ENCODE assay signal across 19 cellular contexts in genomic region chr5:112918679-112919078, GRCh38. TPM values are rescaled to one million over a fixed set of nuclear protein-coding genes. Genes with fewer than 3 reads are reported as not detected.
A peak's percentile ranks its signal among the peaks of the same experiment; 100 is the strongest.
DNase-seq lines count a peak whose midpoint lies in the region; ATAC-seq and TF ChIP-seq lines count a peak whose summit lies in the region.
"Had no signal": no experiment of that assay in that cellular context is flagged by ENCODE, and none has a peak within 500 bp of the region (broad histone marks: within the 10 kb centered on the region; RNA-seq: fewer than 3 reads in every experiment).

No MANE protein-coding gene starts in this region.

- H3K79me2 ChIP-seq in H9 (ENCODE audit: insufficient read depth, low read length) = no peaks in the 10 kb centered on the region

- H2AK5ac ChIP-seq in IMR-90 (ENCODE audit: low read depth, low read length) (peak overlapping the region; percentile 8; the same call in 1 of the 2 replicates), H9 (ENCODE audit: insufficient read length, low read length) (no peak overlapping the region)

- no peak for ATAC-seq in activated CD8-positive, alpha-beta T cell treated with anti-CD3 and anti-CD28 coated beads, Interleukin-2, amount 10 ng/mL, durations not matched to agents 7 days and 5 days
- ATAC-seq in activated CD8-positive, alpha-beta T cell treated with anti-CD3 and anti-CD28 coated beads for 36 hours = no peak
- no peak; the same call in 1 of the 2 replicates for ATAC-seq in IMR-90 (ENCODE audit: low read depth)
- ATAC-seq: activated naive CD4-positive, alpha-beta T cell treated with anti-CD3 and anti-CD28 coated beads, Interleukin-2, amount 50 U/mL, for 72 hours; heart right ventricle; K562; left cardiac atrium had no signal

- H4K8ac ChIP-seq in IMR-90 (ENCODE audit: low read depth in 2 of 2, low read length in 2 of 2) = no peak overlapping the region
- no peak overlapping the region for H4K8ac ChIP-seq in H9 (replicated peaks; ENCODE audit: insufficient read length, low read depth, low read length)

- dilution Hi-C loops in IMR-90 (cut with HindIII; ENCODE audit: low sequenced_read_pairs, unreplicated experiment) = no loop called here

- no peak overlapping the region for H3K18ac ChIP-seq in IMR-90 (ENCODE audit: low read depth, low read length)
- no peak overlapping the region for H3K18ac ChIP-seq in H9 (ENCODE audit: insufficient read length, low read depth, low read length)

- in situ Hi-C loops in IMR-90 (cut with MboI; ENCODE audit: low sequenced_read_pairs) = no loop called here

- H3K4me2 ChIP-seq in IMR-90 (ENCODE audit: low read depth, low read length) = no peak overlapping the region; the same call in 1 of the 2 replicates
- H3K4me2 ChIP-seq in H9 (ENCODE audit: insufficient read depth, insufficient read length, low read length) = no peak overlapping the region

- no peak for TF ChIP-seq CTCF in activated CD8-positive, alpha-beta T cell treated with anti-CD3 and anti-CD28 coated beads for 36 hours (IDR thresholded peaks at IDR 0.05)
- TF ChIP-seq CTCF in IMR-90 (conservative IDR thresholded peaks at IDR 0.05; ENCODE audit: low read depth, low read length) (no peak), H9 (conservative IDR thresholded peaks at IDR 0.05) (no peak), ovary (IDR thresholded peaks at IDR 0.05) (no peak)

- intact Hi-C loops in activated CD8-positive, alpha-beta T cell treated with anti-CD3 and anti-CD28 coated beads for 36 hours (cut with micrococcal nuclease) = no loop called here
- intact Hi-C loops in IMR-90 (cut with micrococcal nuclease) = no loop called here
- intact Hi-C loops in ovary (cut with DNase I) = loop anchor here in 1 of 4 donors (10.0 kb wide), 1 partner anchor 56 kb away; the partner anchor contains the start of gene DCP2

- H3K9ac ChIP-seq in IMR-90 (ENCODE audit: low read depth, low read length) (no peak overlapping the region), H9 (ENCODE audit: extremely low read depth, insufficient read length, low read length) (no peak overlapping the region)

- H4K91ac ChIP-seq in IMR-90 (ENCODE audit: insufficient read depth, low read depth, low read length) (no peak overlapping the region), H9 (ENCODE audit: insufficient read length, low read depth, low read length) (no peak overlapping the region)

- H3K9me1 ChIP-seq in IMR-90 (ENCODE audit: insufficient read depth, low read length) = peaks cover 14% of the 10 kb centered on the region

- H3K4me3 Mint-ChIP-seq in activated CD8-positive, alpha-beta T cell treated with anti-CD3 and anti-CD28 coated beads, Interleukin-2, amount 10 ng/mL, durations not matched to agents 7 days and 5 days = no peak overlapping the region
- no peak overlapping the region for H3K4me3 Mint-ChIP-seq in activated CD8-positive, alpha-beta T cell treated with anti-CD3 and anti-CD28 coated beads for 36 hours
- no peak overlapping the region for H3K4me3 Mint-ChIP-seq in H9
- H3K4me3 Mint-ChIP-seq: activated B cell treated with CpG ODN at 0.5 μM for 24 hours had no signal

- CTCF ChIA-PET in activated CD8-positive, alpha-beta T cell treated with anti-CD3 and anti-CD28 coated beads, Interleukin-2, amount 10 ng/mL, durations not matched to agents 7 days and 5 days (lab: Charles Lee) = interaction anchor here (1.1 kb wide), 1 partner anchor 77 kb away, joined by 3 read pairs; no protein-coding TSS in a partner anchor
- CTCF ChIA-PET in activated CD8-positive, alpha-beta T cell treated with anti-CD3 and anti-CD28 coated beads for 36 hours (lab: Charles Lee) = interaction anchor here (1.3 kb wide), 1 partner anchor 50 kb away, joined by 4 read pairs; no protein-coding TSS in a partner anchor
- CTCF ChIA-PET in IMR-90 (lab: Yijun Ruan, JAX) = no interaction called here

- H2BK15ac ChIP-seq in IMR-90 (ENCODE audit: low read depth, low read length) = no peak overlapping the region
- no peak overlapping the region for H2BK15ac ChIP-seq in H9 (ENCODE audit: low read depth, low read length)

- H2AFZ ChIP-seq in IMR-90 (replicated peaks; ENCODE audit: low read length, poor library complexity) (no peak overlapping the region), H9 (ENCODE audit: low read length) (no peak overlapping the region)

- H2BK5ac ChIP-seq in IMR-90 (ENCODE audit: low read depth, low read length, poor library complexity, severe bottlenecking) (no peak overlapping the region), H9 (ENCODE audit: insufficient read length, low read length) (no peak overlapping the region)

- no peaks in the 10 kb centered on the region for H3K27me3 Mint-ChIP-seq in activated CD8-positive, alpha-beta T cell treated with anti-CD3 and anti-CD28 coated beads, Interleukin-2, amount 10 ng/mL, durations not matched to agents 7 days and 5 days (ENCODE audit: low read depth)
- no peaks in the 10 kb centered on the region for H3K27me3 Mint-ChIP-seq in activated CD8-positive, alpha-beta T cell treated with anti-CD3 and anti-CD28 coated beads for 36 hours
- peaks cover 12% of the 10 kb centered on the region for H3K27me3 Mint-ChIP-seq in H9 (ENCODE audit: low read depth)
- H3K27me3 Mint-ChIP-seq: activated B cell treated with CpG ODN at 0.5 μM for 24 hours had no signal

- H3K56ac ChIP-seq in IMR-90 (ENCODE audit: extremely low read depth, insufficient read depth, low read length) (no peak overlapping the region), H9 (ENCODE audit: insufficient read length, low read depth, low read length) (no peak overlapping the region)

- TF ChIP-seq EP300 in ovary (IDR thresholded peaks at IDR 0.05) = no peak

- no TSS peak for BruUV-seq in IMR-90 (replicated peaks; lab: Mats Ljungman, UMichigan)

- peaks cover 76% of the 10 kb centered on the region for H3K4me1 Mint-ChIP-seq in activated CD8-positive, alpha-beta T cell treated with anti-CD3 and anti-CD28 coated beads, Interleukin-2, amount 10 ng/mL, durations not matched to agents 7 days and 5 days (ENCODE audit: low read depth)
- H3K4me1 Mint-ChIP-seq in activated CD8-positive, alpha-beta T cell treated with anti-CD3 and anti-CD28 coated beads for 36 hours (ENCODE audit: low read depth) = peaks cover 76% of the 10 kb centered on the region
- peaks cover 12 to 18% of the 10 kb centered on the region in 2 experiments for H3K4me1 Mint-ChIP-seq in H9

- H3K27ac ChIP-seq in IMR-90 (ENCODE audit: insufficient read depth, low read length) (no peak overlapping the region), H9 (ENCODE audit: insufficient read length, low read depth, low read length) (no peak overlapping the region), ovary (no peak overlapping the region)
- H3K27ac ChIP-seq: epithelial cell of prostate had no signal

- H3K4ac ChIP-seq in IMR-90 (ENCODE audit: low read depth, low read length) (no peak overlapping the region), H9 (ENCODE audit: low read depth, low read length) (no peak overlapping the region)

- TF ChIP-seq RAD21 in IMR-90 (IDR thresholded peaks at IDR 0.05; ENCODE audit: low read length) = no peak

- no peak overlapping the region for H2BK12ac ChIP-seq in H9 (ENCODE audit: insufficient read length, low read depth, low read length)

- WGBS in IMR-90 (ENCODE audit: extremely low coverage in 2 of 2, insufficient read length in 1 of 2), 2 experiments = no CpG with 5 or more reads among the region's 1 CpG
- WGBS in H9 (ENCODE audit: extremely low coverage, insufficient read length, low lambda C conversion rate) = no CpG with 5 or more reads among the region's 1 CpG
- 65 to 75% (median 72%) methylated on average over 1 of the region's 1 CpG for WGBS in ovary, 3 donors

- H2BK20ac ChIP-seq in IMR-90 (ENCODE audit: low read depth, low read length) = no peak overlapping the region
- H2BK20ac ChIP-seq in H9 (ENCODE audit: low read depth, low read length, poor library complexity, severe bottlenecking) = no peak overlapping the region

- no peak overlapping the region for H4K5ac ChIP-seq in IMR-90 (ENCODE audit: low read depth, low read length)
- no peak overlapping the region for H4K5ac ChIP-seq in H9 (ENCODE audit: insufficient read length, low read depth, low read length)

- no peak overlapping the region for H3K4me3 ChIP-seq in IMR-90 (ENCODE audit: insufficient read depth, low read depth, low read length)
- H3K4me3 ChIP-seq in ovary = no peak overlapping the region
- H3K4me3 ChIP-seq: heart right ventricle, K562 had no signal

- H2AK9ac ChIP-seq in IMR-90 (replicated peaks; ENCODE audit: low read depth, low read length, poor library complexity) = no peak overlapping the region

- H3K14ac ChIP-seq in IMR-90 (replicated peaks; ENCODE audit: low read depth, low read length) (no peak overlapping the region), H9 (ENCODE audit: insufficient read depth, low read length) (no peak overlapping the region)

- H3K36me3 ChIP-seq in IMR-90 (ENCODE audit: control insufficient read depth, insufficient read depth, low read length) = peaks cover 19% of the 10 kb centered on the region
- H3K36me3 ChIP-seq in ovary = no peaks in the 10 kb centered on the region

- H3K27me3 ChIP-seq in IMR-90 (ENCODE audit: control insufficient read depth, insufficient read depth, low read length) (peaks cover 2% of the 10 kb centered on the region; the same call in 1 of the 2 replicates), H9 (ENCODE audit: insufficient read depth, low read length) (no peaks in the 10 kb centered on the region), ovary (no peaks in the 10 kb centered on the region)
- H3K27me3 ChIP-seq: heart right ventricle had no signal

- H4K20me1 ChIP-seq in IMR-90 (ENCODE audit: insufficient read depth, low read length) (peaks cover 55% of the 10 kb centered on the region), H9 (ENCODE audit: control insufficient read depth, insufficient read depth, insufficient read length) (no peaks in the 10 kb centered on the region)

- TF ChIP-seq POLR2A in IMR-90 (IDR thresholded peaks at IDR 0.05; ENCODE audit: low read depth, low read length) (no peak), ovary (IDR thresholded peaks at IDR 0.05) (no peak)

- H3K23ac ChIP-seq in IMR-90 (ENCODE audit: low read depth, low read length) (no peak overlapping the region), H9 (ENCODE audit: insufficient read length, low read depth, low read length) (no peak overlapping the region)

- peaks cover 25 to 62% of the 10 kb centered on the region in 2 experiments for H3K79me1 ChIP-seq in IMR-90 (ENCODE audit: low read depth in 1 of 2, low read length in 2 of 2)
- peaks cover 4% of the 10 kb centered on the region for H3K79me1 ChIP-seq in H9 (ENCODE audit: insufficient read depth, low read depth, low read length, poor library complexity, severe bottlenecking)

- no peaks in the 10 kb centered on the region for H3K9me3 ChIP-seq in IMR-90 (ENCODE audit: control insufficient read depth, insufficient read depth, low read length)
- H3K9me3 ChIP-seq in H9 (ENCODE audit: control insufficient read depth, low read depth, low read length) = no peaks in the 10 kb centered on the region
- H3K9me3 ChIP-seq in ovary = no peaks in the 10 kb centered on the region
- H3K9me3 ChIP-seq: heart right ventricle had no signal

- POLR2A ChIA-PET in activated CD8-positive, alpha-beta T cell treated with anti-CD3 and anti-CD28 coated beads, Interleukin-2, amount 10 ng/mL, durations not matched to agents 7 days and 5 days (lab: Charles Lee) = interaction anchor here (0.7 kb wide), 1 partner anchor 45 kb away, joined by 3 read pairs; no protein-coding TSS in a partner anchor
- POLR2A ChIA-PET in activated CD8-positive, alpha-beta T cell treated with anti-CD3 and anti-CD28 coated beads for 36 hours (lab: Charles Lee) = interaction anchor here (0.6 to 1.3 kb wide), 2 partner anchors 56 to 364 kb away, joined by 3 read pairs; no protein-coding TSS in a partner anchor
- POLR2A ChIA-PET in IMR-90 (lab: Charles Lee; ENCODE audit: unreplicated experiment) = no interaction called here

- peaks cover 9% of the 10 kb centered on the region for H3K4me1 ChIP-seq in IMR-90 (ENCODE audit: control insufficient read depth, insufficient read depth, low read length)
- no peaks in the 10 kb centered on the region for H3K4me1 ChIP-seq in H9 (ENCODE audit: insufficient read depth, low read length)
- H3K4me1 ChIP-seq in ovary (ENCODE audit: insufficient read depth) = peaks cover 5% of the 10 kb centered on the region

- no peak for DNase-seq in activated CD8-positive, alpha-beta T cell treated with anti-CD3 and anti-CD28 coated beads, Interleukin-2, amount 10 ng/mL, durations not matched to agents 7 days and 5 days
- DNase-seq in activated CD8-positive, alpha-beta T cell treated with anti-CD3 and anti-CD28 coated beads for 36 hours = no peak
- DNase-seq in IMR-90 (peak; percentile 68), fibroblast of gingiva (ENCODE audit: low read depth) (peak; percentile 41), renal cortical epithelial cell (ENCODE audit: low read depth) (peak; percentile 77), H9 (no peak), NCI-H187 (lab: John Stamatoyannopoulos, UW) (no peak), ovary (no peak)
- DNase-seq: activated B cell treated with CpG ODN at 0.5 μM for 24 hours; activated CD8-positive, alpha-beta memory T cell treated with anti-CD3 and anti-CD28 coated beads, Interleukin-2, amount 50 U/mL, for 48 hours; DMS 273 treated with DMSO at 0.1 percent for 48 hours; heart right ventricle; left cardiac atrium; NCI-H1417 treated with DMSO at 0.1 percent for 48 hours; NCI-H446 treated with DMSO at 0.1 percent for 48 hours; stimulated activated CD4-positive, alpha-beta T cell treated with anti-CD3 and anti-CD28 coated beads, Interleukin-2, amount 100 ng/mL, for 48 hours had no signal

- H3T11ph ChIP-seq in H9 (ENCODE audit: low read length) = no peak overlapping the region

- peak overlapping the region; percentile 21 for H3K27ac Mint-ChIP-seq in activated CD8-positive, alpha-beta T cell treated with anti-CD3 and anti-CD28 coated beads, Interleukin-2, amount 10 ng/mL, durations not matched to agents 7 days and 5 days
- H3K27ac Mint-ChIP-seq in activated CD8-positive, alpha-beta T cell treated with anti-CD3 and anti-CD28 coated beads for 36 hours = no peak overlapping the region
- H3K27ac Mint-ChIP-seq in H9 = no peak overlapping the region; a peak in 2 of 7 replicates
- H3K27ac Mint-ChIP-seq: activated B cell treated with CpG ODN at 0.5 μM for 24 hours had no signal

- peaks cover 5% of the 10 kb centered on the region for H3K23me2 ChIP-seq in H9 (ENCODE audit: insufficient read length, low read depth, low read length, poor library complexity, severe bottlenecking)

- no peaks in the 10 kb centered on the region for H3K9me3 Mint-ChIP-seq in activated CD8-positive, alpha-beta T cell treated with anti-CD3 and anti-CD28 coated beads, Interleukin-2, amount 10 ng/mL, durations not matched to agents 7 days and 5 days (ENCODE audit: insufficient read depth)
- H3K9me3 Mint-ChIP-seq in activated CD8-positive, alpha-beta T cell treated with anti-CD3 and anti-CD28 coated beads for 36 hours = no peaks in the 10 kb centered on the region
- no peaks in the 10 kb centered on the region; a peak in 1 of 5 replicates for H3K9me3 Mint-ChIP-seq in H9
- H3K9me3 Mint-ChIP-seq: activated B cell treated with CpG ODN at 0.5 μM for 24 hours; activated naive CD4-positive, alpha-beta T cell treated with anti-CD3 and anti-CD28 coated beads, Interleukin-2, amount 50 U/mL, for 72 hours had no signal

- peaks cover 65% of the 10 kb centered on the region for H3K36me3 Mint-ChIP-seq in activated CD8-positive, alpha-beta T cell treated with anti-CD3 and anti-CD28 coated beads, Interleukin-2, amount 10 ng/mL, durations not matched to agents 7 days and 5 days (ENCODE audit: low read depth)
- H3K36me3 Mint-ChIP-seq in activated CD8-positive, alpha-beta T cell treated with anti-CD3 and anti-CD28 coated beads for 36 hours (ENCODE audit: low read depth) = peaks cover 54% of the 10 kb centered on the region
- H3K36me3 Mint-ChIP-seq in H9 (ENCODE audit: insufficient read depth in 1 of 3, low read depth in 3 of 3) = peaks cover 14 to 51% (median 41%) of the 10 kb centered on the region in 3 experiments

- H2BK120ac ChIP-seq in IMR-90 (ENCODE audit: low read depth, low read length) (no peak overlapping the region), H9 (ENCODE audit: low read depth, low read length, poor library complexity, severe bottlenecking) (no peak overlapping the region)

RNA-seq across cellular contexts. Expression of gene REEP5, which starts 3.3 kb away (rescaled TPM):
- total RNA-seq in activated CD8-positive, alpha-beta T cell treated with anti-CD3 and anti-CD28 coated beads, Interleukin-2, amount 10 ng/mL, durations not matched to agents 7 days and 5 days = 10 to 100 TPM; 77.6 to 85.0 TPM
- 10 to 100 TPM; 38.0 to 40.6 TPM for total RNA-seq in activated CD8-positive, alpha-beta T cell treated with anti-CD3 and anti-CD28 coated beads for 36 hours
- total RNA-seq in IMR-90 (2012; rRNA removed) (49.3 and 70.3 TPM in 2 replicates), renal cortical epithelial cell (52.6 and 94.5 TPM in 2 replicates), H9 (2021) (45.3 and 46.2 TPM in 2 replicates), ovary (10 to 100 TPM; 55.1 to 73.8 (median 67.6) TPM)
- polyA plus RNA-seq in IMR-90 (2012; rRNA removed) (82.0 and 138 TPM in 2 replicates), ovary (10 to 100 TPM; 50.2 to 90.4 TPM)
- polyA plus RNA-seq in IMR-90 (2012; cell fraction: cytosol; rRNA removed) = 66.1 and 66.5 TPM in 2 replicates
- 16.5 and 39.0 TPM in 2 replicates for polyA plus RNA-seq in IMR-90 (2012; cell fraction: nucleus; rRNA removed; ENCODE audit: low replicate concordance)

RNA-seq across cellular contexts. Expression of gene SRP19, which starts 57.6 kb away (rescaled TPM):
- total RNA-seq in activated CD8-positive, alpha-beta T cell treated with anti-CD3 and anti-CD28 coated beads, Interleukin-2, amount 10 ng/mL, durations not matched to agents 7 days and 5 days = 10 to 100 TPM; 51.2 to 56.6 TPM
- 10 to 100 TPM; 45.6 to 47.0 TPM for total RNA-seq in activated CD8-positive, alpha-beta T cell treated with anti-CD3 and anti-CD28 coated beads for 36 hours
- total RNA-seq in IMR-90 (2012; rRNA removed) (10.0 and 51.4 TPM in 2 replicates), renal cortical epithelial cell (121 and 162 TPM in 2 replicates), H9 (2021) (78.9 and 82.5 TPM in 2 replicates), ovary (10 to 100 TPM; 25.2 to 36.9 (median 26.6) TPM)
- polyA plus RNA-seq in IMR-90 (2012; rRNA removed) (61.5 and 64.1 TPM in 2 replicates), ovary (10 to 100 TPM; 38.1 to 65.9 TPM)
- polyA plus RNA-seq in IMR-90 (2012; cell fraction: cytosol; rRNA removed) = 6.8 and 7.2 TPM in 2 replicates
- polyA plus RNA-seq in IMR-90 (2012; cell fraction: nucleus; rRNA removed; ENCODE audit: low replicate concordance) = 3.4 and 26.1 TPM in 2 replicates

RNA-seq across cellular contexts. Expression of gene DCP2, which starts 57.9 kb away (rescaled TPM):
- total RNA-seq in activated CD8-positive, alpha-beta T cell treated with anti-CD3 and anti-CD28 coated beads, Interleukin-2, amount 10 ng/mL, durations not matched to agents 7 days and 5 days = 100 to 1,000 TPM; 119 to 128 TPM
- total RNA-seq in activated CD8-positive, alpha-beta T cell treated with anti-CD3 and anti-CD28 coated beads for 36 hours = 10 to 100 TPM; 88.9 to 91.0 TPM
- total RNA-seq in IMR-90 (2012; rRNA removed) (18.6 and 30.6 TPM in 2 replicates), renal cortical epithelial cell (48.8 and 101 TPM in 2 replicates), H9 (2021) (164 and 176 TPM in 2 replicates), ovary (10 to 100 TPM; 16.4 to 58.7 (median 41.7) TPM)
- polyA plus RNA-seq in IMR-90 (2012; rRNA removed) (6.2 and 6.9 TPM in 2 replicates), ovary (10 to 100 TPM; 12.4 to 13.7 TPM)
- polyA plus RNA-seq in IMR-90 (2012; cell fraction: cytosol; rRNA removed) = 1.2 and 3.6 TPM in 2 replicates
- 3.2 and 4.9 TPM in 2 replicates for polyA plus RNA-seq in IMR-90 (2012; cell fraction: nucleus; rRNA removed; ENCODE audit: low replicate concordance)

Comparison
In these comparisons a context has a peak if more than half of its experiments do, and no peak if none do; other contexts are left out.
1. DNase-seq: peak in IMR-90 (single experiment), fibroblast of gingiva (single experiment) and renal cortical epithelial cell (single experiment); none in activated CD8-positive, alpha-beta T cell treated with anti-CD3 and anti-CD28 coated beads, Interleukin-2, amount 10 ng/mL, durations not matched to agents 7 days and 5 days (single experiment), activated CD8-positive, alpha-beta T cell treated with anti-CD3 and anti-CD28 coated beads for 36 hours (single experiment), H9 (single experiment), NCI-H187 (0 of 2) and ovary (0 of 5).